In genomic region chr7:26675143-26675887, GRCh38 we compare ENCODE assay signal across 15 cellular contexts.
DNase-seq lines count a peak whose midpoint lies in the region; ATAC-seq and TF ChIP-seq lines count a peak whose summit lies in the region.
"Had no signal": no experiment of that assay in that cellular context is flagged by ENCODE, and none has a peak within 500 bp of the region (broad histone marks: within the 10 kb centered on the region; RNA-seq: fewer than 3 reads in every experiment).

No MANE protein-coding gene starts in this region.

- H3K36me3 ChIP-seq in GM23248 (ENCODE audit: low read depth): no peaks in the 10 kb centered on the region
- no peaks in the 10 kb centered on the region for H3K36me3 ChIP-seq in MG63
- H3K36me3 ChIP-seq: esophagus squamous epithelium, neural progenitor cell, upper lobe of left lung had no signal

- H4K20me1 ChIP-seq in GM23248 (ENCODE audit: insufficient read depth): no peaks in the 10 kb centered on the region

- H2AFZ ChIP-seq in GM23248: no peak overlapping the region
- H2AFZ ChIP-seq: neural progenitor cell had no signal

- H3K4me3 ChIP-seq in GM23248 (no peak overlapping the region), MG63 (no peak overlapping the region), epithelial cell of esophagus (ENCODE audit: low read length) (no peak overlapping the region), skeletal muscle cell (ENCODE audit: low read depth, low read length) (no peak overlapping the region)
- H3K4me3 ChIP-seq: esophagus squamous epithelium, neural progenitor cell, upper lobe of left lung had no signal

- H3K9me2 ChIP-seq in GM23248 (ENCODE audit: insufficient read depth): no peaks in the 10 kb centered on the region

- H3K27me3 ChIP-seq in GM23248 (replicated peaks; ENCODE audit: insufficient read depth) (no peaks in the 10 kb centered on the region), MG63 (no peaks in the 10 kb centered on the region)
- H3K27me3 ChIP-seq: upper lobe of left lung had no signal

- no peak for ATAC-seq in GM19452 (IDR thresholded peaks at IDR 0.05; ENCODE audit: unreplicated experiment)

- peak overlapping the region; percentile 30; the same call in 1 of the 2 replicates for H3K27ac ChIP-seq in GM23248
- H3K27ac ChIP-seq: esophagus squamous epithelium, neural progenitor cell, upper lobe of left lung had no signal

- H3K79me2 ChIP-seq in GM23248 (ENCODE audit: insufficient read depth): no peaks in the 10 kb centered on the region

- H3K4me2 ChIP-seq in GM23248 (ENCODE audit: unreplicated experiment): peak overlapping the region; percentile 5
- H3K4me2 ChIP-seq: neural progenitor cell had no signal

- no peak for TF ChIP-seq CTCF in epithelial cell of esophagus (IDR thresholded peaks at IDR 0.05; ENCODE audit: insufficient read depth, low read depth, low read length, missing control alignments)

- no peak overlapping the region for H3K9ac ChIP-seq in GM23248
- H3K9ac ChIP-seq: neural progenitor cell had no signal

- peaks cover 12% of the 10 kb centered on the region for H3K4me1 ChIP-seq in GM23248 (ENCODE audit: insufficient read depth)
- H3K4me1 ChIP-seq: neural progenitor cell, upper lobe of left lung had no signal

- peaks cover 15% of the 10 kb centered on the region for H3F3A ChIP-seq in GM23248 (ENCODE audit: insufficient read depth)

- in situ Hi-C loops in GM23248 (cut with MboI): no loop called here

- H3K9me3 ChIP-seq in GM23248 (ENCODE audit: low read depth): no peaks in the 10 kb centered on the region
- H3K9me3 ChIP-seq in MG63: no peaks in the 10 kb centered on the region
- H3K9me3 ChIP-seq: esophagus squamous epithelium, upper lobe of left lung had no signal

- 77 to 79% methylated on average over 4 of the region's 4 CpGs for WGBS in GM23248 (ENCODE audit: low coverage in 1 of 2, low lambda C conversion rate in 2 of 2, missing lambda C conversion rate in 2 of 2), 2 experiments

- peak; percentile 72 for DNase-seq in GM23248
- DNase-seq in MG63: peak; percentile 40
- DNase-seq in epithelial cell of esophagus (ENCODE audit: low read depth): peak; percentile 75
- peak; percentile 17 for DNase-seq in skeletal muscle cell (ENCODE audit: low read depth)
- no peak for DNase-seq in cerebellum (ENCODE audit: low spot score)
- no peak for DNase-seq in activated CD4-positive, CD25-positive, alpha-beta regulatory T cell (lab: John Stamatoyannopoulos, UW)
- no peak for DNase-seq in cerebellar nuclear complex (lab: John Stamatoyannopoulos, UW)
- DNase-seq: activated CD4-positive, alpha-beta T cell treated with anti-CD3 and anti-CD28 coated beads, Interleukin-2, amount 50 U/mL, for 4 hours; esophagus squamous epithelium; NCI-H2081; NCI-H526; retina; upper lobe of left lung had no signal

Comparison
In these comparisons a context has a peak if more than half of its experiments do, and no peak if none do; other contexts are left out.
1. DNase-seq: peak in GM23248 (single experiment), MG63 (single experiment), epithelial cell of esophagus (single experiment) and skeletal muscle cell (single experiment); none in cerebellum (single experiment), activated CD4-positive, CD25-positive, alpha-beta regulatory T cell (0 of 4) and cerebellar nuclear complex (0 of 2).